ENCODE assay signal across 1 cellular context in the genomic region with DNA sequence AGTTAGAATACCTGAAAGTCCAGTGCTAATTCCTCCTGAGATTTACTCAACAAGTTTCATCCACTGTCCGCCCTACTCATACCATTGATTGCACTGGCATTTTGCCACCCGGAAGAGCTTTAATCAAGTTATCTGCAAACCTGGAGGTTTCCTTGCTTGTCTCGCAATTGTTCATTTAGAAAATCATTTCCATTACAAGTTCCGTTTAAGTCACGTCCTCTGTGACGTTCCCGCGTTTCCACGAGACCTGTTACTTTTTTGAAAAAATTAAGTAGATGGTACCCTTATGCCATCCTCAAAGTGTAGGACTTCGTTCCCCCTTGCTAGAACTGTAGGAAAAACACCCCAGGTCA.
A peak's percentile ranks its signal among the peaks of the same experiment; 100 is the strongest.
TF ChIP-seq lines count a peak whose summit lies in the region.

No MANE protein-coding gene starts in this region.

TF ChIP-seq in HepG2, 621 proteins besides CTCF, POLR2A, EP300 and RAD21 (continued from another document):
- TF ChIP-seq, protein P1, sequence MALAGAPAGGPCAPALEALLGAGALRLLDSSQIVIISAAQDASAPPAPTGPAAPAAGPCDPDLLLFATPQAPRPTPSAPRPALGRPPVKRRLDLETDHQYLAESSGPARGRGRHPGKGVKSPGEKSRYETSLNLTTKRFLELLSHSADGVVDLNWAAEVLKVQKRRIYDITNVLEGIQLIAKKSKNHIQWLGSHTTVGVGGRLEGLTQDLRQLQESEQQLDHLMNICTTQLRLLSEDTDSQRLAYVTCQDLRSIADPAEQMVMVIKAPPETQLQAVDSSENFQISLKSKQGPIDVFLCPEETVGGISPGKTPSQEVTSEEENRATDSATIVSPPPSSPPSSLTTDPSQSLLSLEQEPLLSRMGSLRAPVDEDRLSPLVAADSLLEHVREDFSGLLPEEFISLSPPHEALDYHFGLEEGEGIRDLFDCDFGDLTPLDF (CRISPR knock-in tag; IDR thresholded peaks at IDR 0.05): no peak
- no peak for TF ChIP-seq ZNF30 (CRISPR knock-in tag; IDR thresholded peaks at IDR 0.05)
- no peak for TF ChIP-seq ZKSCAN1 (IDR thresholded peaks at IDR 0.05; ENCODE audit: low read length)
- TF ChIP-seq HOXA9 (CRISPR knock-in tag; IDR thresholded peaks at IDR 0.05; ENCODE audit: borderline replicate concordance): no peak
- TF ChIP-seq, protein P2, sequence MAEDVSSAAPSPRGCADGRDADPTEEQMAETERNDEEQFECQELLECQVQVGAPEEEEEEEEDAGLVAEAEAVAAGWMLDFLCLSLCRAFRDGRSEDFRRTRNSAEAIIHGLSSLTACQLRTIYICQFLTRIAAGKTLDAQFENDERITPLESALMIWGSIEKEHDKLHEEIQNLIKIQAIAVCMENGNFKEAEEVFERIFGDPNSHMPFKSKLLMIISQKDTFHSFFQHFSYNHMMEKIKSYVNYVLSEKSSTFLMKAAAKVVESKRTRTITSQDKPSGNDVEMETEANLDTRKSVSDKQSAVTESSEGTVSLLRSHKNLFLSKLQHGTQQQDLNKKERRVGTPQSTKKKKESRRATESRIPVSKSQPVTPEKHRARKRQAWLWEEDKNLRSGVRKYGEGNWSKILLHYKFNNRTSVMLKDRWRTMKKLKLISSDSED (CRISPR knock-in tag; IDR thresholded peaks at IDR 0.05): no peak
- TF ChIP-seq, protein P3, sequence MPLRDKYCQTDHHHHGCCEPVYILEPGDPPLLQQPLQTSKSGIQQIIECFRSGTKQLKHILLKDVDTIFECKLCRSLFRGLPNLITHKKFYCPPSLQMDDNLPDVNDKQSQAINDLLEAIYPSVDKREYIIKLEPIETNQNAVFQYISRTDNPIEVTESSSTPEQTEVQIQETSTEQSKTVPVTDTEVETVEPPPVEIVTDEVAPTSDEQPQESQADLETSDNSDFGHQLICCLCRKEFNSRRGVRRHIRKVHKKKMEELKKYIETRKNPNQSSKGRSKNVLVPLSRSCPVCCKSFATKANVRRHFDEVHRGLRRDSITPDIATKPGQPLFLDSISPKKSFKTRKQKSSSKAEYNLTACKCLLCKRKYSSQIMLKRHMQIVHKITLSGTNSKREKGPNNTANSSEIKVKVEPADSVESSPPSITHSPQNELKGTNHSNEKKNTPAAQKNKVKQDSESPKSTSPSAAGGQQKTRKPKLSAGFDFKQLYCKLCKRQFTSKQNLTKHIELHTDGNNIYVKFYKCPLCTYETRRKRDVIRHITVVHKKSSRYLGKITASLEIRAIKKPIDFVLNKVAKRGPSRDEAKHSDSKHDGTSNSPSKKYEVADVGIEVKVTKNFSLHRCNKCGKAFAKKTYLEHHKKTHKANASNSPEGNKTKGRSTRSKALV (CRISPR knock-in tag; IDR thresholded peaks at IDR 0.05): 0 out of 2 replicates have a peak, but pooled peaks have one; percentile 44
- TF ChIP-seq, protein P4, sequence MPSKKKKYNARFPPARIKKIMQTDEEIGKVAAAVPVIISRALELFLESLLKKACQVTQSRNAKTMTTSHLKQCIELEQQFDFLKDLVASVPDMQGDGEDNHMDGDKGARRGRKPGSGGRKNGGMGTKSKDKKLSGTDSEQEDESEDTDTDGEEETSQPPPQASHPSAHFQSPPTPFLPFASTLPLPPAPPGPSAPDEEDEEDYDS (CRISPR knock-in tag; IDR thresholded peaks at IDR 0.05): no peak
- no peak for TF ChIP-seq ZSCAN20 (CRISPR knock-in tag; IDR thresholded peaks at IDR 0.05; ENCODE audit: borderline replicate concordance)
- peak; percentile 1; the same call in 1 of the 2 replicates for TF ChIP-seq PHF20 (CRISPR knock-in tag; IDR thresholded peaks at IDR 0.05)
- no peak for TF ChIP-seq HMG20B (CRISPR knock-in tag; conservative IDR thresholded peaks at IDR 0.05)
- no peak for TF ChIP-seq ZBTB8A (CRISPR knock-in tag; IDR thresholded peaks at IDR 0.05; ENCODE audit: borderline replicate concordance, low read depth)
- TF ChIP-seq SIN3A (IDR thresholded peaks at IDR 0.05; ENCODE audit: borderline replicate concordance, low read depth, low read length): peak; percentile 2; the same call in 1 of the 2 replicates
- TF ChIP-seq, protein P5, sequence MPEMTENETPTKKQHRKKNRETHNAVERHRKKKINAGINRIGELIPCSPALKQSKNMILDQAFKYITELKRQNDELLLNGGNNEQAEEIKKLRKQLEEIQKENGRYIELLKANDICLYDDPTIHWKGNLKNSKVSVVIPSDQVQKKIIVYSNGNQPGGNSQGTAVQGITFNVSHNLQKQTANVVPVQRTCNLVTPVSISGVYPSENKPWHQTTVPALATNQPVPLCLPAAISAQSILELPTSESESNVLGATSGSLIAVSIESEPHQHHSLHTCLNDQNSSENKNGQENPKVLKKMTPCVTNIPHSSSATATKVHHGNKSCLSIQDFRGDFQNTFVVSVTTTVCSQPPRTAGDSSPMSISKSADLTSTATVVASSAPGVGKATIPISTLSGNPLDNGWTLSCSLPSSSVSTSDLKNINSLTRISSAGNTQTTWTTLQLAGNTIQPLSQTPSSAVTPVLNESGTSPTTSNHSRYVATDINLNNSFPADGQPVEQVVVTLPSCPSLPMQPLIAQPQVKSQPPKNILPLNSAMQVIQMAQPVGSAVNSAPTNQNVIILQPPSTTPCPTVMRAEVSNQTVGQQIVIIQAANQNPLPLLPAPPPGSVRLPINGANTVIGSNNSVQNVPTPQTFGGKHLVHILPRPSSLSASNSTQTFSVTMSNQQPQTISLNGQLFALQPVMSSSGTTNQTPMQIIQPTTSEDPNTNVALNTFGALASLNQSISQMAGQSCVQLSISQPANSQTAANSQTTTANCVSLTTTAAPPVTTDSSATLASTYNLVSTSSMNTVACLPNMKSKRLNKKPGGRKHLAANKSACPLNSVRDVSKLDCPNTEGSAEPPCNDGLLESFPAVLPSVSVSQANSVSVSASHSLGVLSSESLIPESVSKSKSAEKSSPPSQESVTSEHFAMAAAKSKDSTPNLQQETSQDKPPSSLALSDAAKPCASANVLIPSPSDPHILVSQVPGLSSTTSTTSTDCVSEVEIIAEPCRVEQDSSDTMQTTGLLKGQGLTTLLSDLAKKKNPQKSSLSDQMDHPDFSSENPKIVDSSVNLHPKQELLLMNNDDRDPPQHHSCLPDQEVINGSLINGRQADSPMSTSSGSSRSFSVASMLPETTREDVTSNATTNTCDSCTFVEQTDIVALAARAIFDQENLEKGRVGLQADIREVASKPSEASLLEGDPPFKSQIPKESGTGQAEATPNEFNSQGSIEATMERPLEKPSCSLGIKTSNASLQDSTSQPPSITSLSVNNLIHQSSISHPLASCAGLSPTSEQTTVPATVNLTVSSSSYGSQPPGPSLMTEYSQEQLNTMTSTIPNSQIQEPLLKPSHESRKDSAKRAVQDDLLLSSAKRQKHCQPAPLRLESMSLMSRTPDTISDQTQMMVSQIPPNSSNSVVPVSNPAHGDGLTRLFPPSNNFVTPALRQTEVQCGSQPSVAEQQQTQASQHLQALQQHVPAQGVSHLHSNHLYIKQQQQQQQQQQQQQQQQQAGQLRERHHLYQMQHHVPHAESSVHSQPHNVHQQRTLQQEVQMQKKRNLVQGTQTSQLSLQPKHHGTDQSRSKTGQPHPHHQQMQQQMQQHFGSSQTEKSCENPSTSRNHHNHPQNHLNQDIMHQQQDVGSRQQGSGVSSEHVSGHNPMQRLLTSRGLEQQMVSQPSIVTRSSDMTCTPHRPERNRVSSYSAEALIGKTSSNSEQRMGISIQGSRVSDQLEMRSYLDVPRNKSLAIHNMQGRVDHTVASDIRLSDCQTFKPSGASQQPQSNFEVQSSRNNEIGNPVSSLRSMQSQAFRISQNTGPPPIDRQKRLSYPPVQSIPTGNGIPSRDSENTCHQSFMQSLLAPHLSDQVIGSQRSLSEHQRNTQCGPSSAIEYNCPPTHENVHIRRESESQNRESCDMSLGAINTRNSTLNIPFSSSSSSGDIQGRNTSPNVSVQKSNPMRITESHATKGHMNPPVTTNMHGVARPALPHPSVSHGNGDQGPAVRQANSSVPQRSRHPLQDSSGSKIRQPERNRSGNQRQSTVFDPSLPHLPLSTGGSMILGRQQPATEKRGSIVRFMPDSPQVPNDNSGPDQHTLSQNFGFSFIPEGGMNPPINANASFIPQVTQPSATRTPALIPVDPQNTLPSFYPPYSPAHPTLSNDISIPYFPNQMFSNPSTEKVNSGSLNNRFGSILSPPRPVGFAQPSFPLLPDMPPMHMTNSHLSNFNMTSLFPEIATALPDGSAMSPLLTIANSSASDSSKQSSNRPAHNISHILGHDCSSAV (CRISPR knock-in tag; IDR thresholded peaks at IDR 0.05; ENCODE audit: borderline replicate concordance): no peak
- TF ChIP-seq RBM22 (optimal IDR thresholded peaks at IDR 0.05; ENCODE audit: low read length): no peak
- no peak for TF ChIP-seq FIP1L1 (IDR thresholded peaks at IDR 0.05; ENCODE audit: borderline replicate concordance, insufficient read depth, low read depth, low read length)
- no peak for TF ChIP-seq SMAD1 (CRISPR knock-in tag; IDR thresholded peaks at IDR 0.05; ENCODE audit: borderline replicate concordance, low read depth)
- TF ChIP-seq NAIF1 (CRISPR knock-in tag; IDR thresholded peaks at IDR 0.05; ENCODE audit: borderline replicate concordance): no peak
- TF ChIP-seq, protein P6, sequence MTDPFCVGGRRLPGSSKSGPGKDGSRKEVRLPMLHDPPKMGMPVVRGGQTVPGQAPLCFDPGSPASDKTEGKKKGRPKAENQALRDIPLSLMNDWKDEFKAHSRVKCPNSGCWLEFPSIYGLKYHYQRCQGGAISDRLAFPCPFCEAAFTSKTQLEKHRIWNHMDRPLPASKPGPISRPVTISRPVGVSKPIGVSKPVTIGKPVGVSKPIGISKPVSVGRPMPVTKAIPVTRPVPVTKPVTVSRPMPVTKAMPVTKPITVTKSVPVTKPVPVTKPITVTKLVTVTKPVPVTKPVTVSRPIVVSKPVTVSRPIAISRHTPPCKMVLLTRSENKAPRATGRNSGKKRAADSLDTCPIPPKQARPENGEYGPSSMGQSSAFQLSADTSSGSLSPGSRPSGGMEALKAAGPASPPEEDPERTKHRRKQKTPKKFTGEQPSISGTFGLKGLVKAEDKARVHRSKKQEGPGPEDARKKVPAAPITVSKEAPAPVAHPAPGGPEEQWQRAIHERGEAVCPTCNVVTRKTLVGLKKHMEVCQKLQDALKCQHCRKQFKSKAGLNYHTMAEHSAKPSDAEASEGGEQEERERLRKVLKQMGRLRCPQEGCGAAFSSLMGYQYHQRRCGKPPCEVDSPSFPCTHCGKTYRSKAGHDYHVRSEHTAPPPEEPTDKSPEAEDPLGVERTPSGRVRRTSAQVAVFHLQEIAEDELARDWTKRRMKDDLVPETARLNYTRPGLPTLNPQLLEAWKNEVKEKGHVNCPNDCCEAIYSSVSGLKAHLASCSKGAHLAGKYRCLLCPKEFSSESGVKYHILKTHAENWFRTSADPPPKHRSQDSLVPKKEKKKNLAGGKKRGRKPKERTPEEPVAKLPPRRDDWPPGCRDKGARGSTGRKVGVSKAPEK (CRISPR knock-in tag; IDR thresholded peaks at IDR 0.05; ENCODE audit: borderline replicate concordance): peak; percentile 53; the same call in 1 of the 2 replicates
- no peak for TF ChIP-seq ZBTB21 (CRISPR knock-in tag; IDR thresholded peaks at IDR 0.05)
- no peak for TF ChIP-seq ZNF724P (CRISPR knock-in tag; IDR thresholded peaks at IDR 0.05; ENCODE audit: borderline replicate concordance)
- TF ChIP-seq, protein P7, sequence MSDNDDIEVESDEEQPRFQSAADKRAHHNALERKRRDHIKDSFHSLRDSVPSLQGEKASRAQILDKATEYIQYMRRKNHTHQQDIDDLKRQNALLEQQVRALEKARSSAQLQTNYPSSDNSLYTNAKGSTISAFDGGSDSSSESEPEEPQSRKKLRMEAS (IDR thresholded peaks at IDR 0.05): peak; percentile 26; the same call in 1 of the 2 replicates
- no peak for TF ChIP-seq ZNF773 (CRISPR knock-in tag; IDR thresholded peaks at IDR 0.05; ENCODE audit: borderline replicate concordance)
- TF ChIP-seq ZNF547 (CRISPR knock-in tag; IDR thresholded peaks at IDR 0.05): no peak
